In the genomic region with DNA sequence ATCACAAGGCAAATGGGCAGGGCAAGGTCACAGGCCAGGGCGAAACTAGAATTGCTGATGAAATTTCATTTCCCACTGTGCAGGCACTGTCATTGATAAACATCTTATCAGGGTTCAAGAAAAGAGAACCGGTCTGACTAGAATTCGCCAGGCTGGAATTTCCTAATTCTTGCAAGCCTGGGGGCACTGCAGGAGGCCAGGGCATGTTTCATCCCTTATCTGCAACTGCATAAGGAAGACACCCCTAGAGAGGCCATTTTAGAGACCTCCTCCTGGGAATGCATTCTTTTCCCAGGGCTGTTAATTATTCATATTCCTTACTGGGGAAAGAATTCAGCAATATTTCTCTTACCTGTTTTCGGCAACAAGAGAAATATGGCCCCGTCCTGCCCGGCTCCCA, we compare ENCODE assay signal across 22 cellular contexts.
"Had no signal": no experiment of that assay in that cellular context is flagged by ENCODE, and none has a peak within 500 bp of the region (broad histone marks: within the 10 kb centered on the region; RNA-seq: fewer than 3 reads in every experiment).

No MANE protein-coding gene starts in this region.

- H3K9ac ChIP-seq: KMS-11 had no signal

- H3K4me1 ChIP-seq: SJSA1 had no signal

- H3K27me3 ChIP-seq: SJSA1 had no signal

- H3K4me2 ChIP-seq: KMS-11 had no signal

- H3K4me3 ChIP-seq: K562, SJSA1, SK-N-MC had no signal

- ATAC-seq: K562 had no signal

- DNase-seq: Kasumi-1, MV-4-11, NCI-H1048, NCI-H1105, NCI-H1417, NCI-H1436 treated with DMSO at 0.1 percent for 48 hours, NCI-H1694, NCI-H187 treated with DMSO at 0.1 percent for 48 hours, NCI-H2081, NCI-H2107, NCI-H2227 treated with DMSO at 0.1 percent for 48 hours, NCI-H524, NCI-H526 treated with DMSO at 0.1 percent for 48 hours, NCI-H748 treated with DMSO at 0.1 percent for 48 hours, Right ventricle myocardium superior, RPMI8226, SIG-M5 had no signal

- H3K36me3 ChIP-seq: SJSA1 had no signal

- H3K27ac ChIP-seq: HL-60, KMS-11, SJSA1, SK-N-MC had no signal
